Comparison of ENCODE assay signal across 9 cellular contexts in genomic region chr14:61620130-61620946, GRCh38.
DNase-seq lines count a peak whose midpoint lies in the region; ATAC-seq lines count a peak whose summit lies in the region.
"Had no signal": no experiment of that assay in that cellular context is flagged by ENCODE, and none has a peak within 500 bp of the region (broad histone marks: within the 10 kb centered on the region; RNA-seq: fewer than 3 reads in every experiment).

No MANE protein-coding gene starts in this region.

- H3K36me3 ChIP-seq in H7 (replicated peaks; ENCODE audit: control insufficient read depth, insufficient read depth, low read length) = no peaks in the 10 kb centered on the region
- H3K36me3 ChIP-seq: lower lobe of right lung, SJSA1 had no signal

- no peaks in the 10 kb centered on the region for H3K27me3 ChIP-seq in H7 (ENCODE audit: control insufficient read depth, insufficient read depth, low read length)
- H3K27me3 ChIP-seq: SJSA1 had no signal

- DNase-seq in astrocyte of the hippocampus (ENCODE audit: low read depth, low spot score) = peak; percentile 76
- DNase-seq in stimulated activated CD4-positive, alpha-beta T cell treated with anti-CD3 and anti-CD28 coated beads, Interleukin-2, amount 100 ng/mL, for 24 hours = peak; percentile 57 to 59
- DNase-seq in H7 = no peak
- no peak for DNase-seq in NCI-H345 (lab: John Stamatoyannopoulos, UW)
- DNase-seq: lower lobe of right lung had no signal

- ATAC-seq in GM19351 (IDR thresholded peaks at IDR 0.05; ENCODE audit: unreplicated experiment) (peak; percentile 74), HG03064 (IDR thresholded peaks at IDR 0.05; ENCODE audit: low read depth, unreplicated experiment) (peak; percentile 83), GM19467 (IDR thresholded peaks at IDR 0.05; ENCODE audit: unreplicated experiment) (no peak)

- no peak overlapping the region for H3K4me3 ChIP-seq in H7 (ENCODE audit: insufficient read depth, low read depth, low read length)
- H3K4me3 ChIP-seq: lower lobe of right lung, SJSA1 had no signal

Comparison
In these comparisons a context has a peak if more than half of its experiments do, and no peak if none do; other contexts are left out.
1. DNase-seq: peak in astrocyte of the hippocampus (single experiment) and stimulated activated CD4-positive, alpha-beta T cell treated with anti-CD3 and anti-CD28 coated beads, Interleukin-2, amount 100 ng/mL, for 24 hours (2 of 2); none in H7 (single experiment) and NCI-H345 (single experiment).